In genomic region chr2:45649855-45650806, GRCh38 we compare ENCODE assay signal across 1 cellular context.
TF ChIP-seq lines count a peak whose summit lies in the region.

No MANE protein-coding gene starts in this region.

TF ChIP-seq in HepG2, 621 proteins besides CTCF, POLR2A, EP300 and RAD21 (continued from another document and continues in another):
- TF ChIP-seq ZNF687 (CRISPR knock-in tag; IDR thresholded peaks at IDR 0.05), result peak; percentile 85
- TF ChIP-seq SP140L (CRISPR knock-in tag; IDR thresholded peaks at IDR 0.05; ENCODE audit: borderline replicate concordance), result peak; percentile 74; the same call in 1 of the 2 replicates
- TF ChIP-seq AHDC1 (CRISPR knock-in tag; IDR thresholded peaks at IDR 0.05; ENCODE audit: borderline replicate concordance), result no peak
- no peak for TF ChIP-seq CEBPB (IDR thresholded peaks at IDR 0.05; ENCODE audit: borderline replicate concordance, low read depth, low read length)
- TF ChIP-seq MTERF4 (CRISPR knock-in tag; IDR thresholded peaks at IDR 0.05), result no peak
- TF ChIP-seq, protein P1, sequence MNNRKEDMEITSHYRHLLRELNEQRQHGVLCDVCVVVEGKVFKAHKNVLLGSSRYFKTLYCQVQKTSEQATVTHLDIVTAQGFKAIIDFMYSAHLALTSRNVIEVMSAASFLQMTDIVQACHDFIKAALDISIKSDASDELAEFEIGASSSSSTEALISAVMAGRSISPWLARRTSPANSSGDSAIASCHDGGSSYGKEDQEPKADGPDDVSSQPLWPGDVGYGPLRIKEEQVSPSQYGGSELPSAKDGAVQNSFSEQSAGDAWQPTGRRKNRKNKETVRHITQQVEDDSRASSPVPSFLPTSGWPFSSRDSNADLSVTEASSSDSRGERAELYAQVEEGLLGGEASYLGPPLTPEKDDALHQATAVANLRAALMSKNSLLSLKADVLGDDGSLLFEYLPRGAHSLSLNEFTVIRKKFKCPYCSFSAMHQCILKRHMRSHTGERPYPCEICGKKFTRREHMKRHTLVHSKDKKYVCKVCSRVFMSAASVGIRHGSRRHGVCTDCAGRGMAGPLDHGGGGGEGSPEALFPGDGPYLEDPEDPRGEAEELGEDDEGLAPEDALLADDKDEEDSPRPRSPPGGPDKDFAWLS (CRISPR knock-in tag; IDR thresholded peaks at IDR 0.05; ENCODE audit: borderline replicate concordance), result no peak
- TF ChIP-seq HDAC6 (IDR thresholded peaks at IDR 0.05; ENCODE audit: low read depth, low read length), result no peak
- TF ChIP-seq ZSCAN5A (CRISPR knock-in tag; IDR thresholded peaks at IDR 0.05; ENCODE audit: borderline replicate concordance), result 0 out of 2 replicates have a peak, but pooled peaks have one; percentile 32
- no peak for TF ChIP-seq FOSL1 (CRISPR knock-in tag; IDR thresholded peaks at IDR 0.05; ENCODE audit: borderline replicate concordance)
- TF ChIP-seq TAF15 (IDR thresholded peaks at IDR 0.05; ENCODE audit: low read depth, low read length, poor library complexity, severe bottlenecking), result no peak
- no peak for TF ChIP-seq NFYC (CRISPR knock-in tag; IDR thresholded peaks at IDR 0.05)
- no peak for TF ChIP-seq RFX3 (CRISPR knock-in tag; IDR thresholded peaks at IDR 0.05)
- TF ChIP-seq NBN (conservative IDR thresholded peaks at IDR 0.05), result no peak
- no peak for TF ChIP-seq HOXA7 (CRISPR knock-in tag; IDR thresholded peaks at IDR 0.05)
- no peak for TF ChIP-seq MLLT10 (CRISPR knock-in tag; IDR thresholded peaks at IDR 0.05)
- TF ChIP-seq RBM39 (IDR thresholded peaks at IDR 0.05; ENCODE audit: low read depth, low read length, poor library complexity, severe bottlenecking), result no peak
- peak; percentile 5; the same call in 1 of the 2 replicates for TF ChIP-seq ZSCAN25 (CRISPR knock-in tag; IDR thresholded peaks at IDR 0.05)
- TF ChIP-seq PRDM10 (CRISPR knock-in tag; IDR thresholded peaks at IDR 0.05; ENCODE audit: low read depth), result no peak
- no peak for TF ChIP-seq ZNF646 (CRISPR knock-in tag; IDR thresholded peaks at IDR 0.05)
- TF ChIP-seq, protein P2, sequence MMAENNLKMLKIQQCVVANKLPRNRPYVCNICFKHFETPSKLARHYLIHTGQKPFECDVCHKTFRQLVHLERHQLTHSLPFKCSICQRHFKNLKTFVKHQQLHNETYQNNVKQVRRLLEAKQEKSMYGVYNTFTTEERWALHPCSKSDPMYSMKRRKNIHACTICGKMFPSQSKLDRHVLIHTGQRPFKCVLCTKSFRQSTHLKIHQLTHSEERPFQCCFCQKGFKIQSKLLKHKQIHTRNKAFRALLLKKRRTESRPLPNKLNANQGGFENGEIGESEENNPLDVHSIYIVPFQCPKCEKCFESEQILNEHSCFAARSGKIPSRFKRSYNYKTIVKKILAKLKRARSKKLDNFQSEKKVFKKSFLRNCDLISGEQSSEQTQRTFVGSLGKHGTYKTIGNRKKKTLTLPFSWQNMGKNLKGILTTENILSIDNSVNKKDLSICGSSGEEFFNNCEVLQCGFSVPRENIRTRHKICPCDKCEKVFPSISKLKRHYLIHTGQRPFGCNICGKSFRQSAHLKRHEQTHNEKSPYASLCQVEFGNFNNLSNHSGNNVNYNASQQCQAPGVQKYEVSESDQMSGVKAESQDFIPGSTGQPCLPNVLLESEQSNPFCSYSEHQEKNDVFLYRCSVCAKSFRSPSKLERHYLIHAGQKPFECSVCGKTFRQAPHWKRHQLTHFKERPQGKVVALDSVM (CRISPR knock-in tag; IDR thresholded peaks at IDR 0.05), result no peak
- peak; percentile 81 for TF ChIP-seq XRCC5 (optimal IDR thresholded peaks at IDR 0.05; ENCODE audit: low read length)
- TF ChIP-seq NCOA1 (CRISPR knock-in tag; IDR thresholded peaks at IDR 0.05), result peak; percentile 79; the same call in 1 of the 2 replicates
- peak; percentile 83 for TF ChIP-seq PHF21A (CRISPR knock-in tag; IDR thresholded peaks at IDR 0.05)
- no peak; the same call in 1 of the 2 replicates for TF ChIP-seq CCDC6 (CRISPR knock-in tag; IDR thresholded peaks at IDR 0.05)
- TF ChIP-seq JARID2 (CRISPR knock-in tag; IDR thresholded peaks at IDR 0.05; ENCODE audit: insufficient replicate concordance), result no peak
